ENCODE assay signal across 19 cellular contexts in genomic region chr6:79422666-79423065, GRCh38.
"Had no signal": no experiment of that assay in that cellular context is flagged by ENCODE, and none has a peak within 500 bp of the region (broad histone marks: within the 10 kb centered on the region; RNA-seq: fewer than 3 reads in every experiment).

No MANE protein-coding gene starts in this region.

- H3K27ac Mint-ChIP-seq: activated CD4-positive, alpha-beta T cell treated with anti-CD3 and anti-CD28 coated beads for 36 hours; activated naive CD4-positive, alpha-beta T cell treated with anti-CD3 and anti-CD28 coated beads, Interleukin-2, amount 50 U/mL, for 24 hours; natural killer cell treated with Interleukin-12 subunit alpha and Interleukin-12 subunit beta and Interleukin-15 and Interleukin-18, amount 100 ng/mL, for 72 hours; stimulated activated naive CD8-positive, alpha-beta T cell treated with anti-CD3 and anti-CD28 coated beads, Interleukin-15, Interleukin-2, amounts not matched to agents 100 ng/mL and 50 ng/mL, for 24 hours; WTC11 had no signal

- H3K4me1 ChIP-seq: colonic mucosa, gastrocnemius medialis, testis had no signal

- H3K4me3 ChIP-seq: cardiac muscle cell, colonic mucosa, gastrocnemius medialis, heart left ventricle, left ventricle myocardium inferior, mucosa of descending colon, testis had no signal

- H3K36me3 ChIP-seq: cardiac muscle cell, colonic mucosa, gastrocnemius medialis, heart left ventricle, left ventricle myocardium inferior had no signal

- H3K9me3 Mint-ChIP-seq: activated naive CD4-positive, alpha-beta T cell treated with anti-CD3 and anti-CD28 coated beads, Interleukin-2, amount 50 U/mL, for 24 hours; stimulated activated naive CD8-positive, alpha-beta T cell treated with anti-CD3 and anti-CD28 coated beads, Interleukin-15, Interleukin-2, amounts not matched to agents 100 ng/mL and 50 ng/mL, for 24 hours; type B pancreatic cell; WTC11 had no signal

- H3K9me3 ChIP-seq: colonic mucosa, gastrocnemius medialis, heart left ventricle, left ventricle myocardium inferior, mucosa of descending colon, testis had no signal

- H3K4me3 Mint-ChIP-seq: activated CD4-positive, alpha-beta T cell treated with anti-CD3 and anti-CD28 coated beads for 36 hours; activated naive CD4-positive, alpha-beta T cell treated with anti-CD3 and anti-CD28 coated beads, Interleukin-2, amount 50 U/mL, for 24 hours; natural killer cell treated with Interleukin-12 subunit alpha and Interleukin-12 subunit beta and Interleukin-15 and Interleukin-18, amount 100 ng/mL, for 72 hours; stimulated activated naive CD8-positive, alpha-beta T cell treated with anti-CD3 and anti-CD28 coated beads, Interleukin-15, Interleukin-2, amounts not matched to agents 100 ng/mL and 50 ng/mL, for 24 hours; WTC11 had no signal

- ATAC-seq: activated CD4-positive, alpha-beta T cell treated with anti-CD3 and anti-CD28 coated beads for 36 hours; gastrocnemius medialis; heart left ventricle; natural killer cell treated with Interleukin-12 subunit alpha and Interleukin-12 subunit beta and Interleukin-15 and Interleukin-18, amount 100 ng/mL, for 72 hours; WTC11 had no signal

- DNase-seq: activated CD4-positive, alpha-beta T cell treated with anti-CD3 and anti-CD28 coated beads for 36 hours; activated CD4-positive, alpha-beta T cell treated with anti-CD3 and anti-CD28 coated beads, Interleukin-2, amount 50 U/mL, for 48 hours; activated gamma-delta T cell; colonic mucosa; gastrocnemius medialis; heart left ventricle; kidney glomerular epithelial cell; left ventricle myocardium inferior; mucosa of descending colon; posterior cingulate gyrus; stimulated activated CD4-positive, alpha-beta T cell treated with anti-CD3 and anti-CD28 coated beads, Interleukin-2, amount 100 ng/mL, for 48 hours; SW 1271; testis had no signal

- H3K4me1 Mint-ChIP-seq: activated CD4-positive, alpha-beta T cell treated with anti-CD3 and anti-CD28 coated beads for 36 hours; activated naive CD4-positive, alpha-beta T cell treated with anti-CD3 and anti-CD28 coated beads, Interleukin-2, amount 50 U/mL, for 24 hours had no signal

- H3K27me3 ChIP-seq: cardiac muscle cell, colonic mucosa, gastrocnemius medialis, heart left ventricle, testis had no signal

- H3K27me3 Mint-ChIP-seq: natural killer cell treated with Interleukin-12 subunit alpha and Interleukin-12 subunit beta and Interleukin-15 and Interleukin-18, amount 100 ng/mL, for 72 hours; type B pancreatic cell had no signal

- H3K36me3 Mint-ChIP-seq: activated naive CD4-positive, alpha-beta T cell treated with anti-CD3 and anti-CD28 coated beads, Interleukin-2, amount 50 U/mL, for 24 hours; natural killer cell treated with Interleukin-12 subunit alpha and Interleukin-12 subunit beta and Interleukin-15 and Interleukin-18, amount 100 ng/mL, for 72 hours; type B pancreatic cell; WTC11 had no signal

- H3K27ac ChIP-seq: cardiac muscle cell, colonic mucosa, gastrocnemius medialis, heart left ventricle, left ventricle myocardium inferior, testis had no signal
